Comparison of ENCODE assay signal across 8 cellular contexts in the genomic region with DNA sequence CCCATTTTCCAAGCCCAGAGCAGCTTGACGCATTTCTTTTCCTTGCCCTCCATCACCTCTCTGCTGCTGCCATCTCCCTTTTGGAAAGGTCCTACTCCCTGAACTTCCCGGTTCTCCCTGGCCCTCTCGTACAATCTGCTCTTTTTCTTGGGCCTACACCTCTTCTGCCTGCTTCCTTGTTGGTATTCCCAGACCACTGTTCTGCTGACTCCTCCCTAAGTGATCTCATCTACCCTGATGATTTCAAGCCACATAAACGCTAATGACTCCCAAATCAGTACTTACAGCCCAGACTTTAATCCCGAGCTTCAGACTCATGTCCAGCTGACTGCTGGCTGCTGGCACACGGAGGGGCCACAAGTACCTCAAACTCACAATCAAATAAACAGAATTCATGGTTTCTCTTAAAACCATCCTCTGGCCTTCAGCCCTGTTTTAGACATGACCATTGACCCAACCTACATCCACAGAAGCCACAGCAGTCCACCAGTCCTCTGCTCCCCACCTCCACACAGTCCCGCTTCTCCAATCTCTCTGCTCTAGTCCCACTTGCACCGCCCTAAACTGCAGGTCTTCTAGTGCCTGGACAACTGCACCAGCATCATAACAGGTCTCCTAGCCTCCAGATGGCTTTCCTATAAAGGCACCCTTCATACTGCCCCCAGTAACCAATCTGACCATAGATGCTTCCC. TPM values are rescaled to one million over a fixed set of nuclear protein-coding genes. Genes with fewer than 3 reads are reported as not detected.
DNase-seq lines count a peak whose midpoint lies in the region; ATAC-seq and TF ChIP-seq lines count a peak whose summit lies in the region.

No MANE protein-coding gene starts in this region.

- peak; percentile 88 for DNase-seq in Daoy (ENCODE audit: low read depth)
- no peak for DNase-seq in PC-9
- no peak for DNase-seq in esophagus squamous epithelium (lab: John Stamatoyannopoulos, UW)
- no peak for DNase-seq in progenitor cell of endocrine pancreas (ENCODE audit: low spot score, unreplicated experiment)
- DNase-seq in spleen = no peak
- no peak for DNase-seq in NCI-H510A (lab: John Stamatoyannopoulos, UW)
- no peak for DNase-seq in stimulated activated CD4-positive, alpha-beta T cell treated with anti-CD3 and anti-CD28 coated beads, Interleukin-4, amount 100 ng/mL, for 24 hours

- peaks cover 7% of the 10 kb centered on the region; the same call in 1 of the 2 replicates for H3K4me1 ChIP-seq in PC-9 (replicated peaks; ENCODE audit: insufficient read depth)
- H3K4me1 ChIP-seq in esophagus squamous epithelium = peaks cover 0 to 38% (median 16%) of the 10 kb centered on the region in 3 donors
- peaks cover 0 to 44% (median 25%) of the 10 kb centered on the region in 6 donors for H3K4me1 ChIP-seq in spleen

- H3K36me3 ChIP-seq in PC-9 (ENCODE audit: low read depth) (peaks cover 7% of the 10 kb centered on the region; the same call in 1 of the 2 replicates), esophagus squamous epithelium (peaks cover 0 to 47% (median 0%) of the 10 kb centered on the region in 3 donors), spleen (peaks cover 0 to 51% (median 21%) of the 10 kb centered on the region in 6 donors)

- peaks cover 8% of the 10 kb centered on the region for H3K4me1 Mint-ChIP-seq in progenitor cell of endocrine pancreas (ENCODE audit: low read depth)

- H3K27ac ChIP-seq in PC-9 (peak overlapping the region; percentile 10; the same call in 1 of the 2 replicates), esophagus squamous epithelium (peak overlapping the region in 3 of 4 donors; percentile 32 to 52 (median 40)), spleen (no peak overlapping the region)

- no peaks in the 10 kb centered on the region for H3K79me2 ChIP-seq in PC-9 (ENCODE audit: low read depth)

- peaks cover 75% of the 10 kb centered on the region for H3F3A ChIP-seq in PC-9 (ENCODE audit: insufficient read depth, low read depth)

- H3K4me2 ChIP-seq in PC-9 = no peak overlapping the region

- no peak overlapping the region for H3K4me3 Mint-ChIP-seq in progenitor cell of endocrine pancreas (ENCODE audit: low read depth)

- H3K4me3 ChIP-seq in PC-9 = no peak overlapping the region
- H3K4me3 ChIP-seq in esophagus squamous epithelium = no peak overlapping the region
- H3K4me3 ChIP-seq in spleen = no peak overlapping the region

- no TSS peak for BruUV-seq in PC-9 (replicated peaks; lab: Mats Ljungman, UMichigan)

- CTCF ChIA-PET in PC-9 (lab: Charles Lee) = no interaction called here

- H2AFZ ChIP-seq in PC-9 = no peak overlapping the region

- ATAC-seq in GM21576 (IDR thresholded peaks at IDR 0.05; ENCODE audit: unreplicated experiment) = no peak

- H3K27me3 Mint-ChIP-seq in progenitor cell of endocrine pancreas = no peaks in the 10 kb centered on the region

- intact Hi-C loops in PC-9 (cut with micrococcal nuclease; ENCODE audit: unreplicated experiment) (no loop called here), esophagus squamous epithelium (cut with DNase I) (no loop called here), spleen (cut with DNase I; ENCODE audit: low total_unique reads) (no loop called here)

- TF ChIP-seq CTCF in PC-9 (conservative IDR thresholded peaks at IDR 0.05) = no peak
- TF ChIP-seq CTCF in esophagus squamous epithelium (IDR thresholded peaks at IDR 0.05) = no peak
- no peak for TF ChIP-seq CTCF in progenitor cell of endocrine pancreas (IDR thresholded peaks at IDR 0.05; ENCODE audit: unreplicated experiment)
- no peak for TF ChIP-seq CTCF in spleen (IDR thresholded peaks at IDR 0.05 in 8 of 11, conservative IDR thresholded peaks at IDR 0.05 in 3 of 11)

- peak overlapping the region; percentile 5 for H3K27ac Mint-ChIP-seq in progenitor cell of endocrine pancreas

- TF ChIP-seq POLR2A in esophagus squamous epithelium (IDR thresholded peaks at IDR 0.05) = no peak
- no peak for TF ChIP-seq POLR2A in spleen (IDR thresholded peaks at IDR 0.05)

- H4K20me1 ChIP-seq in PC-9 (ENCODE audit: insufficient read depth) = no peaks in the 10 kb centered on the region

- no peaks in the 10 kb centered on the region for H3K27me3 ChIP-seq in PC-9 (ENCODE audit: insufficient read depth, low read depth)
- H3K27me3 ChIP-seq in esophagus squamous epithelium = no peaks in the 10 kb centered on the region
- H3K27me3 ChIP-seq in spleen (replicated peaks in 1 of 7) = no peaks in the 10 kb centered on the region

- H3K9me2 ChIP-seq in PC-9 (ENCODE audit: insufficient read depth) = no peaks in the 10 kb centered on the region

- POLR2A ChIA-PET in PC-9 (lab: Charles Lee; ENCODE audit: unreplicated experiment) = no interaction called here

- peaks cover 14% of the 10 kb centered on the region for H3K36me3 Mint-ChIP-seq in progenitor cell of endocrine pancreas (ENCODE audit: insufficient read depth)

- no peaks in the 10 kb centered on the region for H3K9me3 Mint-ChIP-seq in progenitor cell of endocrine pancreas (ENCODE audit: low read depth)

- 61 to 74% methylated on average over 8 of the region's 8 CpGs for WGBS in esophagus squamous epithelium, 2 donors
- 86 to 96% (median 93%) methylated on average over 8 of the region's 8 CpGs for WGBS in spleen, 5 donors

- H3K9me3 ChIP-seq in PC-9 (ENCODE audit: insufficient read depth, low read depth) (no peaks in the 10 kb centered on the region), esophagus squamous epithelium (no peaks in the 10 kb centered on the region), spleen (no peaks in the 10 kb centered on the region)

RNA-seq across cellular contexts. Expression of a gene that starts 57.6 kb away (rescaled TPM):
- total RNA-seq in Daoy (2014; rRNA removed; shearing (Covaris generic)) = 99.4 and 114 TPM in 2 replicates
- total RNA-seq in PC-9 (2021) (42.2 and 56.5 TPM in 2 replicates), esophagus squamous epithelium (10 to 100 TPM; 16.7 to 35.6 (median 31.4) TPM), progenitor cell of endocrine pancreas (60.5 and 60.6 TPM in 2 replicates), spleen (10 to 100 TPM; 20.6 to 39.3 (median 28.1) TPM)
- 10 to 100 TPM; 13.2 to 20.8 (median 14.3) TPM for polyA plus RNA-seq in spleen

RNA-seq across cellular contexts. Expression of a gene that starts 57.8 kb away (rescaled TPM):
- total RNA-seq in Daoy (2014; rRNA removed; shearing (Covaris generic)) = 3.2 and 10.7 TPM in 2 replicates
- total RNA-seq in PC-9 (2021) (7.5 and 8.6 TPM in 2 replicates), esophagus squamous epithelium (1 to 10 TPM in 3 of 4 donors, not detected in 1; 1.9 to 3.1 (median 3.0) TPM), progenitor cell of endocrine pancreas (5.2 TPM in 2 replicates), spleen (1 to 10 TPM in 5 of 7 donors, under 1 TPM in 2; 0.65 to 2.3 (median 1.9) TPM)
- polyA plus RNA-seq in spleen = under 1 TPM; 0.12 to 0.32 (median 0.15) TPM

Comparison
In these comparisons a context has a peak if more than half of its experiments do, and no peak if none do; other contexts are left out.
1. H3K27ac ChIP-seq: peak in PC-9 (single experiment) and esophagus squamous epithelium (3 of 4); none in spleen (0 of 8).